ENCODE assay signal across 18 cellular contexts in genomic region chrY:17277056-17277455, GRCh38.
"Had no signal": no experiment of that assay in that cellular context is flagged by ENCODE, and none has a peak within 500 bp of the region (broad histone marks: within the 10 kb centered on the region; RNA-seq: fewer than 3 reads in every experiment).

No MANE protein-coding gene starts in this region.

- H3K27ac Mint-ChIP-seq: endodermal cell; naive thymus-derived CD4-positive, alpha-beta T cell; nephron progenitor cell; stimulated activated naive B cell treated with anti-CD40 and anti-IgM and Interleukin-4, amounts not matched to agents 10 μg/mL and 1 μg/mL and 100 μg/mL, for 72 hours had no signal

- H3K27me3 Mint-ChIP-seq: naive thymus-derived CD4-positive, alpha-beta T cell; stimulated activated naive B cell treated with anti-CD40 and anti-IgM and Interleukin-4, amounts not matched to agents 10 μg/mL and 1 μg/mL and 100 μg/mL, for 72 hours had no signal

- H3K27me3 ChIP-seq: heart left ventricle had no signal

- H3K4me1 ChIP-seq: heart left ventricle, parathyroid adenoma, psoas muscle had no signal

- H3K4me1 Mint-ChIP-seq: endodermal cell; naive thymus-derived CD4-positive, alpha-beta T cell; nephron progenitor cell; stimulated activated naive B cell treated with anti-CD40 and anti-IgM and Interleukin-4, amounts not matched to agents 10 μg/mL and 1 μg/mL and 100 μg/mL, for 72 hours had no signal

- H3K27ac ChIP-seq: coronary artery, heart left ventricle, parathyroid adenoma, psoas muscle, skin epidermis had no signal

- DNase-seq: effector CD4-positive, alpha-beta T cell; endodermal cell; foreskin melanocyte; heart left ventricle; hippocampal formation; left colon; mammary epithelial cell; naive thymus-derived CD4-positive, alpha-beta T cell; nephron progenitor cell; psoas muscle; stimulated activated CD4-positive, alpha-beta T cell treated with anti-CD3 and anti-CD28 coated beads, Interleukin-2, amount 100 ng/mL, for 24 hours; stimulated activated CD4-positive, alpha-beta T cell treated with anti-CD3 and anti-CD28 coated beads, Interleukin-4, amount 100 ng/mL, for 4 hours; stimulated activated naive B cell treated with anti-CD40 and anti-IgM and Interleukin-4, amounts not matched to agents 10 μg/mL and 1 μg/mL and 100 μg/mL, for 72 hours; trophoblast cell had no signal

- H3K9me3 Mint-ChIP-seq: endodermal cell; nephron progenitor cell; stimulated activated naive B cell treated with anti-CD40 and anti-IgM and Interleukin-4, amounts not matched to agents 10 μg/mL and 1 μg/mL and 100 μg/mL, for 72 hours had no signal

- ATAC-seq: heart left ventricle; left colon; naive thymus-derived CD4-positive, alpha-beta T cell; psoas muscle; sciatic nerve; stimulated activated naive B cell treated with anti-CD40 and anti-IgM and Interleukin-4, amounts not matched to agents 10 μg/mL and 1 μg/mL and 100 μg/mL, for 72 hours had no signal

- H3K4me3 ChIP-seq: coronary artery, heart left ventricle, psoas muscle, skin epidermis had no signal

- H3K4me3 Mint-ChIP-seq: endodermal cell; naive thymus-derived CD4-positive, alpha-beta T cell; nephron progenitor cell; stimulated activated naive B cell treated with anti-CD40 and anti-IgM and Interleukin-4, amounts not matched to agents 10 μg/mL and 1 μg/mL and 100 μg/mL, for 72 hours had no signal

- H3K36me3 Mint-ChIP-seq: naive thymus-derived CD4-positive, alpha-beta T cell; stimulated activated naive B cell treated with anti-CD40 and anti-IgM and Interleukin-4, amounts not matched to agents 10 μg/mL and 1 μg/mL and 100 μg/mL, for 72 hours had no signal

- H3K36me3 ChIP-seq: heart left ventricle had no signal

- H3K9me3 ChIP-seq: heart left ventricle, psoas muscle had no signal
